ENCODE assay signal across 21 cellular contexts in genomic region chr16:87437911-87438610, GRCh38. TPM values are rescaled to one million over a fixed set of nuclear protein-coding genes. Genes with fewer than 3 reads are reported as not detected.
DNase-seq lines count a peak whose midpoint lies in the region; ATAC-seq, FAIRE-seq and TF ChIP-seq lines count a peak whose summit lies in the region.
"Had no signal": no experiment of that assay in that cellular context is flagged by ENCODE, and none has a peak within 500 bp of the region (broad histone marks: within the 10 kb centered on the region; RNA-seq: fewer than 3 reads in every experiment).

No MANE protein-coding gene starts in this region.

- TF ChIP-seq CTCF in HCT116 (IDR thresholded peaks at IDR 0.05 in 2 of 3, conservative IDR thresholded peaks at IDR 0.05 in 1 of 3; ENCODE audit: borderline replicate concordance in 1 of 3, insufficient read depth in 1 of 3, low read depth in 2 of 3, low read length in 2 of 3): peak in 2 of 3 experiments; percentile 5 to 13; a peak in 1 of 6 replicates

- H3K36me3 Mint-ChIP-seq in activated naive CD4-positive, alpha-beta T cell treated with anti-CD3 and anti-CD28 coated beads for 36 hours (ENCODE audit: low read depth): peaks cover 7% of the 10 kb centered on the region

- CTCF ChIA-PET in activated naive CD4-positive, alpha-beta T cell treated with anti-CD3 and anti-CD28 coated beads for 36 hours (lab: Charles Lee): interaction anchor here (1.1 kb wide), 1 partner anchor 43 kb away, joined by 3 read pairs; no protein-coding TSS in a partner anchor
- CTCF ChIA-PET in HCT116 (lab: Charles Lee): interaction anchor here (1.3 kb wide), 1 partner anchor 24 kb away, joined by 3 read pairs; no protein-coding TSS in a partner anchor

- no peak overlapping the region for H3K23ac ChIP-seq in trophoblast cell (ENCODE audit: low read length)

- H2BK5ac ChIP-seq in trophoblast cell (ENCODE audit: low read depth, low read length, poor library complexity): no peak overlapping the region

- H3K27ac ChIP-seq in HCT116 (ENCODE audit: low read depth, low read length): no peak overlapping the region
- H3K27ac ChIP-seq in trophoblast cell (ENCODE audit: low read depth, low read length): no peak overlapping the region
- no peak overlapping the region for H3K27ac ChIP-seq in small intestine (ENCODE audit: low read depth in 1 of 2, low read length in 1 of 2)
- H3K27ac ChIP-seq: cardiac muscle cell, esophagus muscularis mucosa had no signal

- POLR2A ChIA-PET in HCT116 (lab: Charles Lee): no interaction called here

- peaks cover 10% of the 10 kb centered on the region; the same call in 1 of the 2 replicates for H4K20me1 ChIP-seq in HCT116 (ENCODE audit: insufficient read depth)

- H2BK12ac ChIP-seq in trophoblast cell (ENCODE audit: low read length): no peak overlapping the region

- BruUV-seq in HCT116 (replicated peaks; lab: Mats Ljungman, UMichigan): no TSS peak

- no peaks in the 10 kb centered on the region for H3K9me2 ChIP-seq in HCT116 (ENCODE audit: insufficient read depth)

- DNase-seq in activated naive CD4-positive, alpha-beta T cell treated with anti-CD3 and anti-CD28 coated beads for 36 hours: peak; percentile 11
- DNase-seq in activated naive CD4-positive, alpha-beta T cell (lab: John Stamatoyannopoulos, UW): no peak
- DNase-seq in HCT116 (ENCODE audit: low read depth, low spot score) (no peak), cerebellar nuclear complex (lab: John Stamatoyannopoulos, UW) (peak; percentile 65 to 75), trophoblast cell (no peak), small intestine (no peak), NCI-H1417 treated with DMSO at 0.1 percent for 48 hours (lab: John Stamatoyannopoulos, UW) (no peak)
- DNase-seq: activated CD4-positive, alpha-beta T cell treated with anti-CD3 and anti-CD28 coated beads for 48 hours; amygdala; CD8-positive, alpha-beta T cell; effector CD4-positive, alpha-beta T cell; left ventricle myocardium superior; NCI-H1694; NCI-H226; NK-92 treated with Interleukin-12 subunit alpha and Interleukin-12 subunit beta, amount 100 ng/mL, for 24 hours; retina; SW 1271 had no signal

- peak; percentile 27; the same call in 1 of the 2 replicates for TF ChIP-seq RAD21 in HCT116 (IDR thresholded peaks at IDR 0.05; ENCODE audit: low read depth)

- no peak overlapping the region for H2BK120ac ChIP-seq in trophoblast cell (ENCODE audit: insufficient read depth, low read length, poor library complexity)

- no peak overlapping the region for H3K4me3 ChIP-seq in HCT116 (replicated peaks in 1 of 2; ENCODE audit: low read depth in 1 of 2, low read length in 2 of 2)
- H3K4me3 ChIP-seq in trophoblast cell (ENCODE audit: low read depth, low read length): no peak overlapping the region
- no peak overlapping the region for H3K4me3 ChIP-seq in small intestine (ENCODE audit: low read depth in 1 of 2, low read length in 2 of 2)
- H3K4me3 ChIP-seq: cardiac muscle cell, esophagus muscularis mucosa had no signal

- no peak overlapping the region for H3K14ac ChIP-seq in trophoblast cell (ENCODE audit: low read length)

- peaks cover 42% of the 10 kb centered on the region for H3K79me2 ChIP-seq in HCT116 (ENCODE audit: insufficient read depth, low read length)
- no peaks in the 10 kb centered on the region for H3K79me2 ChIP-seq in trophoblast cell (ENCODE audit: control insufficient read depth, insufficient read depth, low read length, poor library complexity)

- H2AFZ ChIP-seq in HCT116 (ENCODE audit: low read depth, low read length, poor library complexity, severe bottlenecking): no peak overlapping the region
- H2AFZ ChIP-seq in trophoblast cell (ENCODE audit: insufficient read depth, low read length, poor library complexity): peak overlapping the region; percentile 3

- H3K18ac ChIP-seq in trophoblast cell (ENCODE audit: low read length): no peak overlapping the region

- H3K79me1 ChIP-seq in trophoblast cell (ENCODE audit: low read length): no peaks in the 10 kb centered on the region

- no peaks in the 10 kb centered on the region for H3K4me1 ChIP-seq in HCT116 (ENCODE audit: control insufficient read depth in 1 of 2, insufficient read depth in 2 of 2, low read length in 2 of 2)
- no peaks in the 10 kb centered on the region for H3K4me1 ChIP-seq in trophoblast cell (ENCODE audit: control insufficient read depth in 1 of 2, insufficient read depth in 2 of 2, low read length in 2 of 2)
- H3K4me1 ChIP-seq in small intestine (ENCODE audit: control insufficient read depth in 2 of 2, insufficient read depth in 1 of 2, low read depth in 1 of 2, low read length in 1 of 2): peaks cover 0 to 3% of the 10 kb centered on the region in 2 donors

- no peak overlapping the region for H3K4ac ChIP-seq in trophoblast cell (ENCODE audit: low read depth, low read length)

- RAD21 ChIA-PET in HCT116 (lab: Charles Lee; ENCODE audit: low non-redundant PET in 1 of 2, low total read pairs in 2 of 2, uncharacterized antibody in 2 of 2, unreplicated experiment in 2 of 2): no interaction called here

- no peak overlapping the region for H4K8ac ChIP-seq in trophoblast cell (ENCODE audit: low read depth, low read length)

- H3K27me3 ChIP-seq in HCT116 (ENCODE audit: insufficient read depth, low read length) (no peaks in the 10 kb centered on the region), trophoblast cell (ENCODE audit: insufficient read depth, low read length) (no peaks in the 10 kb centered on the region), small intestine (ENCODE audit: control insufficient read depth in 2 of 2, insufficient read depth in 2 of 2, low read length in 2 of 2) (no peaks in the 10 kb centered on the region)
- H3K27me3 ChIP-seq: cardiac muscle cell, esophagus muscularis mucosa had no signal

- no peaks in the 10 kb centered on the region for H3K9me3 Mint-ChIP-seq in activated naive CD4-positive, alpha-beta T cell treated with anti-CD3 and anti-CD28 coated beads for 36 hours
- H3K9me3 Mint-ChIP-seq: activated T-helper 2 cell treated with anti-CD3 and anti-CD28 coated beads, Interferon-gamma antibody, Interleukin-2, Interleukin-4, amounts not matched to agents 10 μg/mL and 5 μg/mL and 100 μg/mL, durations not matched to agents 14 hours and 24 hours and 36 hours; CD8-positive, alpha-beta T cell had no signal

- H3K36me3 ChIP-seq in HCT116 (ENCODE audit: control insufficient read depth in 1 of 2, insufficient read depth in 2 of 2, low read length in 2 of 2) (no peaks in the 10 kb centered on the region), trophoblast cell (ENCODE audit: control insufficient read depth in 1 of 2, insufficient read depth in 2 of 2, low read length in 2 of 2) (peaks cover 0 to 4% of the 10 kb centered on the region in 2 experiments), small intestine (ENCODE audit: control insufficient read depth in 2 of 2, insufficient read depth in 2 of 2, low read length in 2 of 2) (peaks cover 0 to under 1% of the 10 kb centered on the region in 2 donors)
- H3K36me3 ChIP-seq: cardiac muscle cell, esophagus muscularis mucosa had no signal

- no peak overlapping the region for H3K27ac Mint-ChIP-seq in activated naive CD4-positive, alpha-beta T cell treated with anti-CD3 and anti-CD28 coated beads for 36 hours
- H3K27ac Mint-ChIP-seq: activated T-helper 2 cell treated with anti-CD3 and anti-CD28 coated beads, Interferon-gamma antibody, Interleukin-2, Interleukin-4, amounts not matched to agents 10 μg/mL and 5 μg/mL and 100 μg/mL, durations not matched to agents 14 hours and 24 hours and 36 hours had no signal

- no peaks in the 10 kb centered on the region for H3K27me3 Mint-ChIP-seq in activated naive CD4-positive, alpha-beta T cell treated with anti-CD3 and anti-CD28 coated beads for 36 hours (ENCODE audit: low read depth)

- no peak for ATAC-seq in HCT116
- ATAC-seq in GM21786 (IDR thresholded peaks at IDR 0.05; ENCODE audit: unreplicated experiment): no peak
- ATAC-seq: CD8-positive, alpha-beta T cell; left ventricle myocardium superior had no signal

- H4K91ac ChIP-seq in trophoblast cell (ENCODE audit: low read depth, low read length): no peak overlapping the region

- H3K4me2 ChIP-seq in HCT116 (ENCODE audit: low read length) (no peak overlapping the region), trophoblast cell (ENCODE audit: low read length) (no peak overlapping the region)

- peaks cover 40% of the 10 kb centered on the region for H3K4me1 Mint-ChIP-seq in activated naive CD4-positive, alpha-beta T cell treated with anti-CD3 and anti-CD28 coated beads for 36 hours (ENCODE audit: low read depth)

- no peak for FAIRE-seq in small intestine (lab: Jason Lieb, UNC)

- H3K9ac ChIP-seq in HCT116 (ENCODE audit: low read length) (no peak overlapping the region), trophoblast cell (ENCODE audit: low read length) (no peak overlapping the region)

- H3K9me3 ChIP-seq in HCT116 (ENCODE audit: control insufficient read depth in 1 of 2, insufficient read depth in 1 of 2, low read depth in 1 of 2, low read length in 2 of 2) (no peaks in the 10 kb centered on the region), trophoblast cell (ENCODE audit: insufficient read depth, low read depth, low read length) (no peaks in the 10 kb centered on the region), small intestine (ENCODE audit: control insufficient read depth, low read depth) (no peaks in the 10 kb centered on the region)
- H3K9me3 ChIP-seq: esophagus muscularis mucosa had no signal

- no CpG with 5 or more reads among the region's 17 CpGs for WGBS in trophoblast cell (ENCODE audit: extremely low coverage, insufficient coverage, insufficient read length)
- 92 to 93% (median 92%) methylated on average over 17 of the region's 17 CpGs for WGBS in small intestine, 3 donors

- intact Hi-C loops in activated naive CD4-positive, alpha-beta T cell treated with anti-CD3 and anti-CD28 coated beads for 36 hours (cut with micrococcal nuclease): loop anchor here (2.0 kb wide), 2 partner anchors 49 to 53 kb away; no protein-coding TSS in a partner anchor
- intact Hi-C loops in HCT116 (cut with micrococcal nuclease): no loop called here

- no peak overlapping the region for H2AK5ac ChIP-seq in trophoblast cell (ENCODE audit: low read length)

- no peak overlapping the region for H4K12ac ChIP-seq in trophoblast cell (ENCODE audit: low read depth, low read length)

- TF ChIP-seq POLR2A in HCT116 (IDR thresholded peaks at IDR 0.05; ENCODE audit: borderline replicate concordance, extremely low read depth, insufficient read depth, insufficient read length): no peak

- no peak overlapping the region for H3K4me3 Mint-ChIP-seq in activated naive CD4-positive, alpha-beta T cell treated with anti-CD3 and anti-CD28 coated beads for 36 hours
- H3K4me3 Mint-ChIP-seq: CD8-positive, alpha-beta T cell had no signal

RNA-seq across cellular contexts. Expression of gene MAP1LC3B, which starts 45.9 kb away (rescaled TPM):
- 10 to 100 TPM; 61.8 to 62.5 TPM for total RNA-seq in activated naive CD4-positive, alpha-beta T cell treated with anti-CD3 and anti-CD28 coated beads for 36 hours
- 93.8 TPM for total RNA-seq in HCT116 (2021; ENCODE audit: unreplicated experiment)
- 104 and 108 TPM in 2 replicates for polyA plus RNA-seq in HCT116 (2012)
- polyA plus RNA-seq in trophoblast cell (2013): 81.7 and 82.7 TPM in 2 replicates
- 10 to 100 TPM; 35.1 to 61.1 (median 55.0) TPM for polyA plus RNA-seq in small intestine

RNA-seq across cellular contexts. Expression of gene FBXO31, which starts 54.5 kb away (rescaled TPM):
- 10 to 100 TPM; 26.4 to 26.7 TPM for total RNA-seq in activated naive CD4-positive, alpha-beta T cell treated with anti-CD3 and anti-CD28 coated beads for 36 hours
- 52.1 TPM for total RNA-seq in HCT116 (2021; ENCODE audit: unreplicated experiment)
- 27.9 and 33.9 TPM in 2 replicates for polyA plus RNA-seq in HCT116 (2012)
- polyA plus RNA-seq in trophoblast cell (2013): 7.8 TPM in 2 replicates
- polyA plus RNA-seq in small intestine: 10 to 100 TPM; 25.1 to 38.7 (median 33.7) TPM

RNA-seq across cellular contexts. Expression of gene ZCCHC14, which starts 54.8 kb away (rescaled TPM):
- total RNA-seq in activated naive CD4-positive, alpha-beta T cell treated with anti-CD3 and anti-CD28 coated beads for 36 hours: 10 to 100 TPM; 12.4 to 13.9 TPM
- total RNA-seq in HCT116 (2021; ENCODE audit: unreplicated experiment): 37.8 TPM
- polyA plus RNA-seq in HCT116 (2012): 19.6 and 21.5 TPM in 2 replicates
- 9.7 and 10.4 TPM in 2 replicates for polyA plus RNA-seq in trophoblast cell (2013)
- polyA plus RNA-seq in small intestine: 10 to 100 TPM in 2 of 3 donors, 1 to 10 TPM in 1; 9.2 to 14.6 (median 11.6) TPM

Comparison
In these comparisons a context has a peak if more than half of its experiments do, and no peak if none do; other contexts are left out.
1. DNase-seq: peak in activated naive CD4-positive, alpha-beta T cell treated with anti-CD3 and anti-CD28 coated beads for 36 hours (single experiment) and cerebellar nuclear complex (2 of 2); none in activated naive CD4-positive, alpha-beta T cell (0 of 4), HCT116 (single experiment), trophoblast cell (0 of 2), small intestine (single experiment) and NCI-H1417 treated with DMSO at 0.1 percent for 48 hours (single experiment).